Comparison of ENCODE assay signal across 1 cellular context in the genomic region with DNA sequence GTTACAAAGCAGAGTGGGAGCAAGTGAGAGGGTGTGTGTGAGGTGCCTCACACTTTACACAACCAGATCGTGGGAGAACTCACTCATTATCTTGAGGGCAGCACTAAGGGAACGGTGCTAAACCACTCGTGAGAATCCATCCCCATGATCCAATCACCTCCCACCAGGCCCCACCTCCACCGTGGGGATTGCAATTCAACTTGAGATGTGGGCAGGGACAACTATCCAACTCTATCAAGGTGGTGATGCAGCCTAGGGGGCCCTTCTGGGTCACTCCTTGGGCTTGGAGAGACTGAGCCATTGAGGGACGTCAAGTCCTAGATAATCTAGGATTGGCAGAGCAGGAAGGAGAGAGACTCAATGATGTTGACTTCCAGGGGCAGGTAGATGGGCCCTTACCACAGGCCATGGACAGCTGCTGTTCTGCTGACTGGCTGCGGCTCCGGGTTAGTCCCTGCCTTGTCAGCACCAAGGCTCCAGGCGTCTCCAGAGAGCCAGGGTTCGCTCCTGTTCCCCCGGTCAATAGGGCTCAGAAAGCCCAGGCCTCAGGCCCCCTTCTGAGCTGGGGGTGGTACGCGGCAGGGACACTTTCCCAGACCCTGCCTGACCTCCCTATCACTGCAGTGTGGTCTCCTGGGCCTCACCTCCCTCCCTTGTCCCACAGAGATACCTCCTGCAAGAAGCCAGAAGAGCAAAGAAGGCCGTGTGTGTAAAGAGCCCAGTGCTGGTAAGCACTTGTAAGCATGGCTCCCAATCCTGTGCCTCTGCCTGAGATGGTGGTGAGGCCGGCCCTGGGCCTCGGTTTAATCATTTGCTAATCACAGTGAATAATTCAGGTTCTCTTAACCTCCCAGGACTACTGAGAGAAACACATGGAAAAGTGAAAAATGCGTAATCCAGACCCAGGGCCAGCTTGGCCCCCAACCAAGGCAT.
TF ChIP-seq lines count a peak whose summit lies in the region.

No MANE protein-coding gene starts in this region.

TF ChIP-seq in H1, 55 proteins besides CTCF, POLR2A, EP300 and RAD21:
- TF ChIP-seq, protein P1, sequence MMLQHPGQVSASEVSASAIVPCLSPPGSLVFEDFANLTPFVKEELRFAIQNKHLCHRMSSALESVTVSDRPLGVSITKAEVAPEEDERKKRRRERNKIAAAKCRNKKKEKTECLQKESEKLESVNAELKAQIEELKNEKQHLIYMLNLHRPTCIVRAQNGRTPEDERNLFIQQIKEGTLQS (IDR thresholded peaks at IDR 0.05; ENCODE audit: insufficient read depth, low read depth, low read length) = no peak
- no peak for TF ChIP-seq FOSL1 (IDR thresholded peaks at IDR 0.05; ENCODE audit: insufficient read depth, low read depth, low read length)
- TF ChIP-seq EGR1 (IDR thresholded peaks at IDR 0.05; ENCODE audit: borderline replicate concordance, low read depth, low read length) = no peak
- TF ChIP-seq ZNF274 (IDR thresholded peaks at IDR 0.05; ENCODE audit: borderline replicate concordance, extremely low read depth, low read length) = no peak
- no peak for TF ChIP-seq SP1 (IDR thresholded peaks at IDR 0.05; ENCODE audit: low read depth, low read length)
- TF ChIP-seq JUND (IDR thresholded peaks at IDR 0.05; ENCODE audit: low read length) = no peak
- no peak for TF ChIP-seq POU5F1 (IDR thresholded peaks at IDR 0.05; ENCODE audit: low read depth, low read length)
